ENCODE assay signal across 8 cellular contexts in the genomic region with DNA sequence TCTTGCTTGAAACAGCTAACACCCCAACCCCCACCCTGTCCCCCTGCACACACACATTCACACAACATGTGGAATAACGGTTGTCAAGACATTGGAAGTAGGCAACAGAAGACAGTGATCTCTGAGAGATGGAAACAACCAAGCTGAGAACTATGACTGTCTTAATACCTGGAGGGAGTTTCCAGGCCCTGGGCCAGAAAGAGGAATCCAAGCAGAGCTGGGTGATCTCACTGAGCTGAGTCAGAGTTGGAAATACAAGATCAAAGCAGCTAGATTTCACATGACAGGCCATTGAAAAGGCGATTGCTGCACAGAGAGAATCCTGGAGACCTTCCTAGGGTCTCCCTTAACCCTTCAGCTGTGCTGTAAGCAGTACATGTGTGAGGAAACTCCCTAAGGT.
DNase-seq lines count a peak whose midpoint lies in the region; ATAC-seq lines count a peak whose summit lies in the region.

No MANE protein-coding gene starts in this region.

- H3K36me3 ChIP-seq in iPS-20b (ENCODE audit: insufficient read depth, low read depth, low read length) (no peaks in the 10 kb centered on the region), Karpas-422 (ENCODE audit: insufficient read depth, low read length) (no peaks in the 10 kb centered on the region)

- H3K27me3 ChIP-seq in iPS-20b (ENCODE audit: insufficient read depth, low read length) (no peaks in the 10 kb centered on the region), Karpas-422 (ENCODE audit: low read length) (no peaks in the 10 kb centered on the region)

- no peak overlapping the region for H3K9ac ChIP-seq in iPS-20b (ENCODE audit: low read depth, low read length)
- no peak overlapping the region for H3K9ac ChIP-seq in Karpas-422 (ENCODE audit: low read length)

- no peak overlapping the region for H3K4me2 ChIP-seq in Karpas-422 (ENCODE audit: low read depth, low read length, poor library complexity, severe bottlenecking)

- peak overlapping the region; percentile 86 for H3K27ac Mint-ChIP-seq in T-helper 1 cell treated with Interleukin-12 subunit alpha and Interleukin-12 subunit beta and Interleukin-4 antibody, amounts not matched to agents 30 μg/mL and 1 μg/mL, for 36 hours

- DNase-seq in activated CD8-positive, alpha-beta memory T cell treated with anti-CD3 and anti-CD28 coated beads, Interleukin-2, amount 50 U/mL, for 4 hours = peak; percentile 18
- DNase-seq in activated CD8-positive, alpha-beta memory T cell treated with anti-CD3 and anti-CD28 coated beads, Interleukin-2, amount 50 U/mL, for 48 hours = no peak
- no peak for DNase-seq in KG1 (lab: John Stamatoyannopoulos, UW)
- DNase-seq in Karpas-422 = no peak
- no peak for DNase-seq in globus pallidus (ENCODE audit: low spot score)

- H3K4me1 Mint-ChIP-seq in T-helper 1 cell treated with Interleukin-12 subunit alpha and Interleukin-12 subunit beta and Interleukin-4 antibody, amounts not matched to agents 30 μg/mL and 1 μg/mL, for 36 hours (ENCODE audit: low read depth) = peaks cover 32% of the 10 kb centered on the region

- H3K9me3 ChIP-seq in iPS-20b (ENCODE audit: insufficient read depth, low read depth, low read length) (no peaks in the 10 kb centered on the region), Karpas-422 (ENCODE audit: low read length) (no peaks in the 10 kb centered on the region)

- no peaks in the 10 kb centered on the region for H3K27me3 Mint-ChIP-seq in T-helper 1 cell treated with Interleukin-12 subunit alpha and Interleukin-12 subunit beta and Interleukin-4 antibody, amounts not matched to agents 30 μg/mL and 1 μg/mL, for 36 hours (ENCODE audit: low read depth)

- H3K27ac ChIP-seq in iPS-20b (ENCODE audit: low read length) (no peak overlapping the region), Karpas-422 (ENCODE audit: low read length) (no peak overlapping the region)

- H3K36me3 Mint-ChIP-seq in T-helper 1 cell treated with Interleukin-12 subunit alpha and Interleukin-12 subunit beta and Interleukin-4 antibody, amounts not matched to agents 30 μg/mL and 1 μg/mL, for 36 hours (ENCODE audit: low read depth) = peaks cover 1% of the 10 kb centered on the region

- no peak overlapping the region for H3K4me3 Mint-ChIP-seq in T-helper 1 cell treated with Interleukin-12 subunit alpha and Interleukin-12 subunit beta and Interleukin-4 antibody, amounts not matched to agents 30 μg/mL and 1 μg/mL, for 36 hours

- ATAC-seq in HG02885 (IDR thresholded peaks at IDR 0.05; ENCODE audit: poor library complexity, unreplicated experiment) = peak; percentile 82

- no peaks in the 10 kb centered on the region for H3K79me2 ChIP-seq in Karpas-422 (ENCODE audit: low read length)

- H2AFZ ChIP-seq in Karpas-422 (ENCODE audit: low read length) = no peak overlapping the region

- H4K20me1 ChIP-seq in Karpas-422 (ENCODE audit: insufficient read depth, low read depth, low read length) = no peaks in the 10 kb centered on the region

- H3K4me1 ChIP-seq in iPS-20b (ENCODE audit: insufficient read depth, low read length) = peaks cover 8% of the 10 kb centered on the region
- peaks cover 4% of the 10 kb centered on the region for H3K4me1 ChIP-seq in Karpas-422 (ENCODE audit: low read length)

- peak overlapping the region; percentile 14; the same call in 1 of the 2 replicates for H3K4me3 ChIP-seq in iPS-20b (ENCODE audit: low read length)
- H3K4me3 ChIP-seq in Karpas-422 (ENCODE audit: low read length) = no peak overlapping the region

- H3K9me2 ChIP-seq in Karpas-422 (replicated peaks; ENCODE audit: insufficient read depth, low read length) = no peaks in the 10 kb centered on the region

- H3K9me3 Mint-ChIP-seq in T-helper 1 cell treated with Interleukin-12 subunit alpha and Interleukin-12 subunit beta and Interleukin-4 antibody, amounts not matched to agents 30 μg/mL and 1 μg/mL, for 36 hours = no peaks in the 10 kb centered on the region
